In the genomic region with DNA sequence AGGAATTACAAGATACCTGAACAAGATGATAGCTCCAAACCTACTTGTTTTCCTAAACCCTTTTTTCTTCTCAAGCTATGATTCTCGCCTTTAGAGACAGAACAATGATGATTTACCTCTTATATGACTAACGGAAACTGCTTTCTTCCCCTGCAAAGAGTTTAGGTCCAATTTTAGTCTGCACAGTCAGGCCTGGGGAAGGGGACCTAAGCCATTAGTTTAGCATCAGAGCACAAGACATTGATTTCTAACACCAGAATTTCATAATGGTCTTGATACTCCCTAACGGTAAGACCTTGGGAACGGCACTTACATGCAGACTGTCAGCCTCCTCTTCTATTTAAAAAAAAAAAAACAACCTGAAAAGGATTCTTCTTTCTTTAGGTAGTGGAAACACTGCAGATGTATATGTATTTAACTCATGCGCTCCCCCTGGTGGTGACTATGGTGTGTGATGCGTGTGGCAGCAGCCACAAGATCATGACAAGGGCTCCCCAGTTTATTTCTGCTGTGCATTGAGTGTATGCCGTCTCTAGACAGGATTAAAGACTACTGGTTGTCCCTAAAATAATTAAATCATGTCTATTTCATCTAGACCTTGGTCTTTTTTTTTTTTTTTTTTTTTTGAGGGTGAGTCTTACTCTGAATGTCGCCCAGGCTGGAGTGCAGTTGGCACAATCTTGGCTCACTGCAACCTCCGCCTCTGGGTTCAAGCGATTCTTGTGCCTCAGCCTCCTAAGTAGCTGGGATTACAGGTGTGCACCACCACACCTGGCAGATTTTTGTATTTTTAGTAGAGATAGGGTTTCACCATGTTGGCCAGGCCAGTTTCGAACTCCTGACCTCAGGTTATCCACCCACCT, we compare ENCODE assay signal across 8 cellular contexts. TPM values are rescaled to one million over a fixed set of nuclear protein-coding genes. Genes with fewer than 3 reads are reported as not detected.
DNase-seq lines count a peak whose midpoint lies in the region; ATAC-seq, FAIRE-seq and TF ChIP-seq lines count a peak whose summit lies in the region.

No MANE protein-coding gene starts in this region.

- H3K36me3 Mint-ChIP-seq in CD4-positive, alpha-beta T cell (ENCODE audit: low read depth), result peaks cover 43% of the 10 kb centered on the region
- peaks cover 12% of the 10 kb centered on the region for H3K36me3 Mint-ChIP-seq in activated CD8-positive, alpha-beta T cell treated with anti-CD3 and anti-CD28 coated beads, Interleukin-2, amount 10 ng/mL, durations not matched to agents 7 days and 5 days (ENCODE audit: low read depth)
- peaks cover 12% of the 10 kb centered on the region for H3K36me3 Mint-ChIP-seq in mesothelial cell of epicardium

- H3K4me1 Mint-ChIP-seq in CD4-positive, alpha-beta T cell (ENCODE audit: low read depth), result peaks cover 13% of the 10 kb centered on the region
- peaks cover 6% of the 10 kb centered on the region for H3K4me1 Mint-ChIP-seq in activated CD8-positive, alpha-beta T cell treated with anti-CD3 and anti-CD28 coated beads, Interleukin-2, amount 10 ng/mL, durations not matched to agents 7 days and 5 days (ENCODE audit: low read depth)
- H3K4me1 Mint-ChIP-seq in mesothelial cell of epicardium, result no peaks in the 10 kb centered on the region

- no peak overlapping the region for H3K4ac ChIP-seq in H1 (replicated peaks; ENCODE audit: insufficient read length, low read depth, low read length)

- H3K9me3 ChIP-seq in CD4-positive, alpha-beta T cell (ENCODE audit: control insufficient read depth, low read length), result no peaks in the 10 kb centered on the region
- H3K9me3 ChIP-seq in H1 (ENCODE audit: insufficient read depth in 2 of 2, low read depth in 1 of 2, low read length in 1 of 2), result peaks cover 0 to 4% of the 10 kb centered on the region in 2 experiments; a peak in 1 of 4 replicates

- H2AFZ ChIP-seq in H1 (ENCODE audit: low read length), result no peak overlapping the region

- H2BK120ac ChIP-seq in H1 (replicated peaks; ENCODE audit: low read depth, low read length), result no peak overlapping the region

- CTCF ChIA-PET in CD4-positive, alpha-beta T cell (lab: Charles Lee), result interaction anchor here (0.8 to 3.9 kb wide), 6 partner anchors 12 to 240 kb away, joined by 3 to 24 read pairs (median 4); no protein-coding TSS in a partner anchor
- CTCF ChIA-PET in activated CD8-positive, alpha-beta T cell treated with anti-CD3 and anti-CD28 coated beads, Interleukin-2, amount 10 ng/mL, durations not matched to agents 7 days and 5 days (lab: Charles Lee), result interaction anchor here (0.7 to 7.1 kb wide), 35 partner anchors 10 to 287 kb away, joined by 3 to 99 read pairs (median 4); partner anchors contain the start of gene SLC9A1
- CTCF ChIA-PET in H1 (lab: Charles Lee; ENCODE audit: partially characterized antibody), result interaction anchor here (0.6 to 9.2 kb wide), 54 partner anchors 11 to 359 kb away, joined by 3 to 132 read pairs (median 4); no protein-coding TSS in a partner anchor

- no peaks in the 10 kb centered on the region for H3K79me2 ChIP-seq in H1 (ENCODE audit: control insufficient read depth in 1 of 2, insufficient read depth in 2 of 2, low read length in 2 of 2)

- H3K4me3 Mint-ChIP-seq in CD4-positive, alpha-beta T cell, result no peak overlapping the region
- no peak overlapping the region for H3K4me3 Mint-ChIP-seq in activated CD8-positive, alpha-beta T cell treated with anti-CD3 and anti-CD28 coated beads, Interleukin-2, amount 10 ng/mL, durations not matched to agents 7 days and 5 days
- no peak overlapping the region for H3K4me3 Mint-ChIP-seq in mesothelial cell of epicardium

- H4K8ac ChIP-seq in H1 (ENCODE audit: extremely low read depth, insufficient read depth, low read length), result no peak overlapping the region

- no peaks in the 10 kb centered on the region for H4K20me1 ChIP-seq in H1 (replicated peaks in 1 of 2; ENCODE audit: control insufficient read depth in 1 of 2, insufficient read depth in 2 of 2, low read length in 2 of 2)

- peak; percentile 90 for FAIRE-seq in H1 (lab: Jason Lieb, UNC)

- WGBS in H1 (ENCODE audit: extremely low coverage in 1 of 2, insufficient coverage in 1 of 2, insufficient read length in 1 of 2, insufficient replicate concordance in 2 of 2, low coverage in 1 of 2, low lambda C conversion rate in 2 of 2, missing lambda C conversion rate in 1 of 2), 2 experiments, result 70% methylated on average over 11 of the region's 11 CpGs; no CpG with 5 or more reads in 1 of the 2 experiments

- peak overlapping the region; percentile 42 for H3K27ac Mint-ChIP-seq in CD4-positive, alpha-beta T cell
- H3K27ac Mint-ChIP-seq in activated CD8-positive, alpha-beta T cell treated with anti-CD3 and anti-CD28 coated beads, Interleukin-2, amount 10 ng/mL, durations not matched to agents 7 days and 5 days, result no peak overlapping the region
- H3K27ac Mint-ChIP-seq in mesothelial cell of epicardium, result peak overlapping the region; percentile 67

- H3K4me1 ChIP-seq in H1 (replicated peaks in 1 of 4; ENCODE audit: control insufficient read depth in 3 of 4, insufficient read depth in 4 of 4, low read length in 3 of 4), result no peaks in the 10 kb centered on the region

- no peaks in the 10 kb centered on the region; a peak in 1 of 8 replicates for H3K36me3 ChIP-seq in H1 (ENCODE audit: control insufficient read depth in 2 of 4, insufficient read depth in 4 of 4, low read length in 3 of 4)

- no peak overlapping the region for H3K23ac ChIP-seq in H1 (ENCODE audit: insufficient read length)

- no peak overlapping the region for H3K4me2 ChIP-seq in H1 (ENCODE audit: insufficient read depth in 1 of 2, low read depth in 2 of 2, low read length in 2 of 2)

- peak; percentile 74 to 93 (median 86) for DNase-seq in CD4-positive, alpha-beta T cell
- DNase-seq in HT-29 (ENCODE audit: low spot score) (peak; percentile 92), H1 (ENCODE audit: low read depth in 1 of 2, low spot score in 2 of 2) (peak in 1 of 2 experiments; percentile 90), mesothelial cell of epicardium (ENCODE audit: low spot score in 2 of 2, unreplicated experiment in 2 of 2) (peak; percentile 77 to 90)
- peak; percentile 66 for DNase-seq in NK-92 treated with Interleukin-12 subunit alpha and Interleukin-12 subunit beta, amount 100 ng/mL, for 24 hours (lab: John Stamatoyannopoulos, UW)
- DNase-seq in activated CD8-positive, alpha-beta T cell treated with anti-CD3 and anti-CD28 coated beads, Interleukin-2, amount 10 ng/mL, durations not matched to agents 7 days and 5 days, result peak; percentile 93
- DNase-seq in stimulated activated CD8-positive, alpha-beta memory T cell treated with anti-CD3 and anti-CD28 coated beads, Interleukin-2, amount 100 ng/mL, for 1 hour (ENCODE audit: low read depth in 2 of 2), result peak; percentile 70 to 82

- no peaks in the 10 kb centered on the region for H3K23me2 ChIP-seq in H1 (ENCODE audit: low read depth, low read length)

- no peaks in the 10 kb centered on the region for H3K79me1 ChIP-seq in H1 (ENCODE audit: low read depth, low read length)

- no peak overlapping the region for H3K18ac ChIP-seq in H1 (ENCODE audit: extremely low read depth, low read length)

- no peak overlapping the region for H3K4me3 ChIP-seq in H1 (ENCODE audit: extremely low read depth in 1 of 4, insufficient read depth in 2 of 4, low read depth in 3 of 4, low read length in 4 of 4)

- no peak for TF ChIP-seq EP300 in H1 (IDR thresholded peaks at IDR 0.05; ENCODE audit: borderline replicate concordance in 1 of 2, low read depth in 2 of 2, low read length in 2 of 2)

- peak; percentile 74 to 75 for TF ChIP-seq RAD21 in H1 (IDR thresholded peaks at IDR 0.05 in 1 of 2, conservative IDR thresholded peaks at IDR 0.05 in 1 of 2; ENCODE audit: low read depth in 2 of 2, low read length in 2 of 2)

- H4K91ac ChIP-seq in H1 (replicated peaks; ENCODE audit: insufficient read length, low read length), result no peak overlapping the region

- H3K14ac ChIP-seq in H1 (ENCODE audit: insufficient read length), result no peak overlapping the region

- H2AK5ac ChIP-seq in H1 (ENCODE audit: low read depth, low read length), result no peak overlapping the region

- H3K56ac ChIP-seq in H1 (replicated peaks; ENCODE audit: insufficient read length, low read depth, low read length), result no peak overlapping the region

- no peaks in the 10 kb centered on the region for H3K27me3 Mint-ChIP-seq in CD4-positive, alpha-beta T cell
- no peaks in the 10 kb centered on the region for H3K27me3 Mint-ChIP-seq in activated CD8-positive, alpha-beta T cell treated with anti-CD3 and anti-CD28 coated beads, Interleukin-2, amount 10 ng/mL, durations not matched to agents 7 days and 5 days (ENCODE audit: low read depth)
- no peaks in the 10 kb centered on the region for H3K27me3 Mint-ChIP-seq in mesothelial cell of epicardium (ENCODE audit: low read depth)

- H2BK5ac ChIP-seq in H1 (ENCODE audit: low read depth, low read length), result no peak overlapping the region

- peak; percentile 98 for ATAC-seq in CD4-positive, alpha-beta T cell (ENCODE audit: poor library complexity)
- ATAC-seq in activated CD8-positive, alpha-beta T cell treated with anti-CD3 and anti-CD28 coated beads, Interleukin-2, amount 10 ng/mL, durations not matched to agents 7 days and 5 days, result peak; percentile 98
- no peak for ATAC-seq in HG03442 (IDR thresholded peaks at IDR 0.05; ENCODE audit: unreplicated experiment)

- no peak overlapping the region for H3K27ac ChIP-seq in CD4-positive, alpha-beta T cell (ENCODE audit: low read depth, low read length)
- H3K27ac ChIP-seq in H1 (ENCODE audit: low read depth, low read length), result no peak overlapping the region

- H4K5ac ChIP-seq in H1 (ENCODE audit: insufficient read length, low read depth, low read length), result no peak overlapping the region

- no peak overlapping the region for H2BK15ac ChIP-seq in H1 (ENCODE audit: low read length)

- H2BK20ac ChIP-seq in H1 (ENCODE audit: low read length), result no peak overlapping the region

- no peak for TF ChIP-seq POLR2A in H1 (IDR thresholded peaks at IDR 0.05; ENCODE audit: control extremely low read depth in 1 of 2, low read depth in 2 of 2, low read length in 2 of 2)

- no peaks in the 10 kb centered on the region for H3K9me3 Mint-ChIP-seq in CD4-positive, alpha-beta T cell
- H3K9me3 Mint-ChIP-seq in activated CD8-positive, alpha-beta T cell treated with anti-CD3 and anti-CD28 coated beads, Interleukin-2, amount 10 ng/mL, durations not matched to agents 7 days and 5 days (ENCODE audit: insufficient read depth), result no peaks in the 10 kb centered on the region
- no peaks in the 10 kb centered on the region for H3K9me3 Mint-ChIP-seq in mesothelial cell of epicardium

- H2BK12ac ChIP-seq in H1 (ENCODE audit: low read depth, low read length), result no peak overlapping the region

- H3K27me3 ChIP-seq in CD4-positive, alpha-beta T cell (ENCODE audit: control insufficient read depth, insufficient read depth, low read length), result no peaks in the 10 kb centered on the region
- H3K27me3 ChIP-seq in H1 (replicated peaks in 1 of 4; ENCODE audit: control insufficient read depth in 3 of 4, extremely low read depth in 1 of 4, insufficient read depth in 3 of 4, low read length in 3 of 4), result no peaks in the 10 kb centered on the region

- POLR2A ChIA-PET in CD4-positive, alpha-beta T cell (lab: Charles Lee), result interaction anchor here (0.6 to 1.1 kb wide), 2 partner anchors 11 to 182 kb away, joined by 3 to 4 read pairs; no protein-coding TSS in a partner anchor
- POLR2A ChIA-PET in activated CD8-positive, alpha-beta T cell treated with anti-CD3 and anti-CD28 coated beads, Interleukin-2, amount 10 ng/mL, durations not matched to agents 7 days and 5 days (lab: Charles Lee), result no interaction called here
- POLR2A ChIA-PET in H1 (lab: Charles Lee; ENCODE audit: partially characterized antibody), result interaction anchor here (1.3 to 1.7 kb wide), 3 partner anchors 10 to 182 kb away, joined by 3 to 4 read pairs (median 4); no protein-coding TSS in a partner anchor

- H3K9ac ChIP-seq in H1 (replicated peaks in 1 of 4; ENCODE audit: extremely low read depth in 1 of 4, low read depth in 3 of 4, low read length in 3 of 4), result no peak overlapping the region

- intact Hi-C loops in CD4-positive, alpha-beta T cell (cut with DNase I, micrococcal nuclease), result loop anchor here (1.0 to 2.0 kb wide), 4 partner anchors 86 to 240 kb away; no protein-coding TSS in a partner anchor

- TF ChIP-seq CTCF in CD4-positive, alpha-beta T cell (IDR thresholded peaks at IDR 0.05), result peak; percentile 84
- TF ChIP-seq CTCF in H1 (IDR thresholded peaks at IDR 0.05; ENCODE audit: control extremely low read depth in 1 of 3, insufficient read depth in 1 of 3, low read depth in 1 of 3, low read length in 3 of 3) (peak; percentile 76 to 81 (median 77)), mesothelial cell of epicardium (IDR thresholded peaks at IDR 0.05; ENCODE audit: unreplicated experiment) (peak; percentile 90)

RNA-seq across cellular contexts. Expression of gene TMEM222, which starts 37.3 kb away (rescaled TPM):
- total RNA-seq in CD4-positive, alpha-beta T cell, result 10 to 100 TPM; 21.8 to 22.5 TPM
- total RNA-seq in HT-29 (2014; rRNA removed; shearing (Covaris generic)), result 80.1 and 90.2 TPM in 2 replicates
- 10 to 100 TPM; 35.2 to 38.5 TPM for total RNA-seq in activated CD8-positive, alpha-beta T cell treated with anti-CD3 and anti-CD28 coated beads, Interleukin-2, amount 10 ng/mL, durations not matched to agents 7 days and 5 days
- total RNA-seq in H1 (2021; fragmentation: NEBNext Ultra II Directional; extraction: Animal tissue kit (Norgen Biotek cat#: 25700)), result 25.1 and 27.0 TPM in 2 replicates
- 51.8 and 66.9 TPM in 2 replicates for polyA plus RNA-seq in H1 (2011; rRNA removed)
- 43.2 TPM for polyA plus RNA-seq in H1 (2011; cell fraction: cytosol; rRNA removed)
- polyA plus RNA-seq in H1 (2011; cell fraction: nucleus; rRNA removed), result 65.9 TPM
- 20.3 to 36.3 TPM (median 33.4 TPM) in 4 replicates for polyA plus RNA-seq in H1 (2012, experiment 1 of 2)
- polyA plus RNA-seq in H1 (2012, experiment 2 of 2), result 36.8 TPM
- 28.6 TPM for polyA plus RNA-seq in H1 (2013, experiment 1 of 2)
- polyA plus RNA-seq in H1 (2013, experiment 2 of 2), result 31.1 TPM
- polyA minus RNA-seq in H1 (2011; rRNA and poly(A)+ RNA removed), result 28.8 and 31.6 TPM in 2 replicates
- 17.0 TPM for polyA minus RNA-seq in H1 (2011; cell fraction: cytosol; rRNA and poly(A)+ RNA removed)
- 33.2 TPM for polyA minus RNA-seq in H1 (2011; cell fraction: nucleus; rRNA and poly(A)+ RNA removed)
- 36.0 to 39.1 TPM (median 37.2 TPM) in 3 replicates for total RNA-seq in mesothelial cell of epicardium

RNA-seq across cellular contexts. Expression of gene WDTC1, which starts 50.2 kb away (rescaled TPM):
- 10 to 100 TPM; 17.7 to 18.6 TPM for total RNA-seq in CD4-positive, alpha-beta T cell
- total RNA-seq in HT-29 (2014; rRNA removed; shearing (Covaris generic)), result 21.3 and 24.3 TPM in 2 replicates
- total RNA-seq in activated CD8-positive, alpha-beta T cell treated with anti-CD3 and anti-CD28 coated beads, Interleukin-2, amount 10 ng/mL, durations not matched to agents 7 days and 5 days, result 10 to 100 TPM; 24.7 to 25.0 TPM
- total RNA-seq in H1 (2021; fragmentation: NEBNext Ultra II Directional; extraction: Animal tissue kit (Norgen Biotek cat#: 25700)), result 17.5 and 18.7 TPM in 2 replicates
- polyA plus RNA-seq in H1 (2011; rRNA removed), result 7.5 and 11.7 TPM in 2 replicates
- 6.8 TPM for polyA plus RNA-seq in H1 (2011; cell fraction: cytosol; rRNA removed)
- 12.9 TPM for polyA plus RNA-seq in H1 (2011; cell fraction: nucleus; rRNA removed)
- polyA plus RNA-seq in H1 (2012, experiment 1 of 2), result 12.5 to 18.7 TPM (median 15.7 TPM) in 4 replicates
- polyA plus RNA-seq in H1 (2012, experiment 2 of 2), result 16.4 TPM
- polyA plus RNA-seq in H1 (2013, experiment 1 of 2), result 8.9 TPM
- 8.7 TPM for polyA plus RNA-seq in H1 (2013, experiment 2 of 2)
- polyA minus RNA-seq in H1 (2011; rRNA and poly(A)+ RNA removed), result 12.5 and 15.4 TPM in 2 replicates
- polyA minus RNA-seq in H1 (2011; cell fraction: cytosol; rRNA and poly(A)+ RNA removed), result 6.4 TPM
- 5.8 TPM for polyA minus RNA-seq in H1 (2011; cell fraction: nucleus; rRNA and poly(A)+ RNA removed)
- total RNA-seq in mesothelial cell of epicardium, result 40.2 to 42.2 TPM (median 41.3 TPM) in 3 replicates

RNA-seq across cellular contexts. Expression of gene SYTL1, which starts 57.2 kb away (rescaled TPM):
- total RNA-seq in CD4-positive, alpha-beta T cell, result 100 to 1,000 TPM; 135 to 140 TPM
- total RNA-seq in HT-29 (2014; rRNA removed; shearing (Covaris generic)), result 17.1 and 21.9 TPM in 2 replicates
- 10 to 100 TPM; 81.0 to 83.1 TPM for total RNA-seq in activated CD8-positive, alpha-beta T cell treated with anti-CD3 and anti-CD28 coated beads, Interleukin-2, amount 10 ng/mL, durations not matched to agents 7 days and 5 days
- total RNA-seq in H1 (2021; fragmentation: NEBNext Ultra II Directional; extraction: Animal tissue kit (Norgen Biotek cat#: 25700)), result 6.4 and 8.8 TPM in 2 replicates
- 19.5 and 33.8 TPM in 2 replicates for polyA plus RNA-seq in H1 (2011; rRNA removed)
- 14.6 TPM for polyA plus RNA-seq in H1 (2011; cell fraction: cytosol; rRNA removed)
- polyA plus RNA-seq in H1 (2011; cell fraction: nucleus; rRNA removed), result 63.0 TPM
- polyA plus RNA-seq in H1 (2012, experiment 1 of 2), result 4.0 to 13.1 TPM (median 10.8 TPM) in 4 replicates
- 6.3 TPM for polyA plus RNA-seq in H1 (2012, experiment 2 of 2)
- polyA plus RNA-seq in H1 (2013, experiment 1 of 2), result 8.5 TPM
- polyA plus RNA-seq in H1 (2013, experiment 2 of 2), result 8.4 TPM
- polyA minus RNA-seq in H1 (2011; rRNA and poly(A)+ RNA removed), result 2.9 and 5.0 TPM in 2 replicates
- polyA minus RNA-seq in H1 (2011; cell fraction: cytosol; rRNA and poly(A)+ RNA removed), result 5.7 TPM
- polyA minus RNA-seq in H1 (2011; cell fraction: nucleus; rRNA and poly(A)+ RNA removed), result 13.1 TPM
- total RNA-seq in mesothelial cell of epicardium, result 41.0 to 42.8 TPM (median 42.2 TPM) in 3 replicates
